Comparison of ENCODE assay signal across 21 cellular contexts in genomic region chr21:35562876-35563275, GRCh38.
"Had no signal": no experiment of that assay in that cellular context is flagged by ENCODE, and none has a peak within 500 bp of the region (broad histone marks: within the 10 kb centered on the region; RNA-seq: fewer than 3 reads in every experiment).

No MANE protein-coding gene starts in this region.

- H3K4me1 Mint-ChIP-seq: stimulated activated naive B cell treated with anti-CD40 and anti-IgM and Interleukin-4, amounts not matched to agents 10 μg/mL and 1 μg/mL and 100 μg/mL, for 72 hours had no signal

- H3K9me3 ChIP-seq: right lobe of liver, transverse colon had no signal

- H3K4me3 ChIP-seq: gastroesophageal sphincter, right lobe of liver, transverse colon had no signal

- H3K27me3 ChIP-seq: gastroesophageal sphincter, right lobe of liver, transverse colon had no signal

- H3K4me3 Mint-ChIP-seq: activated CD8-positive, alpha-beta T cell treated with anti-CD3 and anti-CD28 coated beads, Interleukin-2, amount 10 ng/mL, durations not matched to agents 7 days and 5 days; activated naive CD4-positive, alpha-beta T cell treated with anti-CD3 and anti-CD28 coated beads, Interleukin-2, amount 50 U/mL, for 24 hours; activated T-helper 1 cell treated with anti-CD3 and anti-CD28 coated beads, Interleukin-12 subunit alpha, Interleukin-12 subunit beta, Interleukin-2, Interleukin-4 antibody, amounts not matched to agents 30 ng/mL and 10 ng/mL and 1 ng/mL, durations not matched to agents 14 hours and 24 hours and 36 hours; nephron progenitor cell; stimulated activated naive B cell treated with anti-CD40 and anti-IgM and Interleukin-4, amounts not matched to agents 10 μg/mL and 1 μg/mL and 100 μg/mL, for 72 hours had no signal

- H3K27ac Mint-ChIP-seq: activated CD8-positive, alpha-beta T cell treated with anti-CD3 and anti-CD28 coated beads, Interleukin-2, amount 10 ng/mL, durations not matched to agents 7 days and 5 days; activated naive CD4-positive, alpha-beta T cell treated with anti-CD3 and anti-CD28 coated beads, Interleukin-2, amount 50 U/mL, for 24 hours; activated T-helper 1 cell treated with anti-CD3 and anti-CD28 coated beads, Interleukin-12 subunit alpha, Interleukin-12 subunit beta, Interleukin-2, Interleukin-4 antibody, amounts not matched to agents 30 ng/mL and 10 ng/mL and 1 ng/mL, durations not matched to agents 14 hours and 24 hours and 36 hours; nephron progenitor cell; stimulated activated naive B cell treated with anti-CD40 and anti-IgM and Interleukin-4, amounts not matched to agents 10 μg/mL and 1 μg/mL and 100 μg/mL, for 72 hours had no signal

- H3K27me3 Mint-ChIP-seq: activated naive CD4-positive, alpha-beta T cell treated with anti-CD3 and anti-CD28 coated beads, Interleukin-2, amount 50 U/mL, for 24 hours had no signal

- H3K9me3 Mint-ChIP-seq: activated naive CD4-positive, alpha-beta T cell treated with anti-CD3 and anti-CD28 coated beads, Interleukin-2, amount 50 U/mL, for 24 hours; stimulated activated naive B cell treated with anti-CD40 and anti-IgM and Interleukin-4, amounts not matched to agents 10 μg/mL and 1 μg/mL and 100 μg/mL, for 72 hours had no signal

- H3K36me3 Mint-ChIP-seq: activated naive CD4-positive, alpha-beta T cell treated with anti-CD3 and anti-CD28 coated beads, Interleukin-2, amount 50 U/mL, for 24 hours; stimulated activated naive B cell treated with anti-CD40 and anti-IgM and Interleukin-4, amounts not matched to agents 10 μg/mL and 1 μg/mL and 100 μg/mL, for 72 hours had no signal

- H3K4me1 ChIP-seq: right lobe of liver, transverse colon had no signal

- H3K27ac ChIP-seq: gastroesophageal sphincter, right lobe of liver, transverse colon had no signal

- DNase-seq: activated CD4-positive, alpha-beta T cell treated with anti-CD3 and anti-CD28 coated beads for 1 hour; activated CD4-positive, alpha-beta T cell treated with anti-CD3 and anti-CD28 coated beads, Interleukin-2, amount 50 U/mL, for 1 hour; activated CD8-positive, alpha-beta T cell treated with anti-CD3 and anti-CD28 coated beads, Interleukin-2, amount 10 ng/mL, durations not matched to agents 7 days and 5 days; activated gamma-delta T cell treated with Interleukin-2 at 50 U/mL for 16 hours; aorta; effector CD8-positive, alpha-beta T cell; erythroblast; head of caudate nucleus; islet precursor cell; left cardiac atrium; nephron progenitor cell; right lobe of liver; small intestine; stimulated activated CD4-positive, alpha-beta T cell treated with anti-CD3 and anti-CD28 coated beads, Interleukin-15, amount 100 ng/mL, for 24 hours; stimulated activated CD8-positive, alpha-beta memory T cell treated with anti-CD3 and anti-CD28 coated beads, Interleukin-4, amount 100 ng/mL, for 48 hours; stimulated activated naive B cell treated with anti-CD40 and anti-IgM and Interleukin-4, amounts not matched to agents 10 μg/mL and 1 μg/mL and 100 μg/mL, for 72 hours; T-helper 1 cell; transverse colon had no signal

- H3K36me3 ChIP-seq: gastroesophageal sphincter, right lobe of liver, transverse colon had no signal
